22 cellular contexts compared by ENCODE assay signal in genomic region chr3:180612363-180612762, GRCh38. TPM values are rescaled to one million over a fixed set of nuclear protein-coding genes. Genes with fewer than 3 reads are reported as not detected.
DNase-seq lines count a peak whose midpoint lies in the region; ATAC-seq and TF ChIP-seq lines count a peak whose summit lies in the region.
"Had no signal": no experiment of that assay in that cellular context is flagged by ENCODE, and none has a peak within 500 bp of the region (broad histone marks: within the 10 kb centered on the region; RNA-seq: fewer than 3 reads in every experiment).

No MANE protein-coding gene starts in this region.

- CTCF ChIA-PET in SK-N-SH (lab: Yijun Ruan, JAX), result interaction anchor here (1.2 kb wide), 1 partner anchor 844 kb away, joined by 3 read pairs; no protein-coding TSS in a partner anchor

- 94% methylated on average over 5 of the region's 5 CpGs for WGBS in SK-N-SH (ENCODE audit: low lambda C conversion rate)

- peak overlapping the region; percentile 56 for H3K27ac Mint-ChIP-seq in T-helper 17 cell
- H3K27ac Mint-ChIP-seq in glutamatergic neuron (ENCODE audit: unreplicated experiment), result peak overlapping the region; percentile 33
- H3K27ac Mint-ChIP-seq: CD14-positive monocyte had no signal

- no peaks in the 10 kb centered on the region; the same call in 1 of the 2 replicates for H3K9me2 ChIP-seq in SK-N-SH

- ATAC-seq in T-helper 17 cell (no peak), GM19395 (IDR thresholded peaks at IDR 0.05; ENCODE audit: unreplicated experiment) (no peak)

- no peak overlapping the region for H3K9ac ChIP-seq in SK-N-SH

- peaks cover 4% of the 10 kb centered on the region for H3F3A ChIP-seq in SK-N-SH (replicated peaks; ENCODE audit: insufficient read depth)

- peak; percentile 17 for TF ChIP-seq POLR2A in GM19193 (IDR thresholded peaks at IDR 0.05; ENCODE audit: extremely low read depth, insufficient read depth, insufficient read length)

- H3K79me2 ChIP-seq in SK-N-SH (ENCODE audit: insufficient read depth), result 0 out of 2 replicates have a peak, but pooled peaks cover under 1% of the 10 kb centered on the region

- DNase-seq in Daoy (ENCODE audit: low read depth) (peak; percentile 25), T-helper 17 cell (no peak), glutamatergic neuron (no peak), SK-N-SH (no peak), foreskin fibroblast (no peak)
- DNase-seq: COR-L47; GOT3; HFFc6; IMR-90; Kasumi-1; NCI-H1105 treated with DMSO at 0.1 percent for 48 hours; NCI-H187 treated with DMSO at 0.1 percent for 48 hours; NCI-H2171; NCI-H446; NK-92 treated with Interleukin-12 subunit alpha and Interleukin-12 subunit beta, amount 100 ng/mL, for 24 hours; OCI-M1; SW 1271 had no signal

- no peak for TF ChIP-seq RAD21 in SK-N-SH (IDR thresholded peaks at IDR 0.05; ENCODE audit: low read length)

- H3K36me3 Mint-ChIP-seq in T-helper 17 cell (ENCODE audit: low read depth) (peaks cover 13% of the 10 kb centered on the region), glutamatergic neuron (ENCODE audit: unreplicated experiment) (no peaks in the 10 kb centered on the region)

- no peaks in the 10 kb centered on the region for H3K9me3 Mint-ChIP-seq in glutamatergic neuron (ENCODE audit: unreplicated experiment)
- H3K9me3 Mint-ChIP-seq: CD14-positive monocyte, HFFc6 had no signal

- H3K4me3 ChIP-seq in SK-N-SH (ENCODE audit: low read depth in 2 of 2, low read length in 1 of 2), result no peak overlapping the region
- no peak overlapping the region for H3K4me3 ChIP-seq in foreskin fibroblast (ENCODE audit: low read depth in 1 of 2, low read length in 2 of 2)
- H3K4me3 ChIP-seq: SJSA1 had no signal

- no peaks in the 10 kb centered on the region for H4K20me1 ChIP-seq in SK-N-SH (ENCODE audit: insufficient read depth)

- H3K4me1 Mint-ChIP-seq in T-helper 17 cell (peaks cover 11% of the 10 kb centered on the region), glutamatergic neuron (ENCODE audit: low read depth, unreplicated experiment) (peaks cover 27% of the 10 kb centered on the region)
- H3K4me1 Mint-ChIP-seq: CD14-positive monocyte had no signal

- H2AFZ ChIP-seq in SK-N-SH (ENCODE audit: low read depth), result no peak overlapping the region

- TF ChIP-seq CTCF in glutamatergic neuron (IDR thresholded peaks at IDR 0.05; ENCODE audit: partially characterized antibody, unreplicated experiment) (no peak), SK-N-SH (IDR thresholded peaks at IDR 0.05) (no peak), foreskin fibroblast (IDR thresholded peaks at IDR 0.05; ENCODE audit: low read depth, low read length) (no peak)

- H3K36me3 ChIP-seq in SK-N-SH (replicated peaks in 1 of 2; ENCODE audit: control insufficient read depth in 1 of 2, insufficient read depth in 2 of 2, low read length in 1 of 2), result peaks cover 75 to 85% of the 10 kb centered on the region in 2 experiments

- no peak for TF ChIP-seq EP300 in SK-N-SH (IDR thresholded peaks at IDR 0.05; ENCODE audit: borderline replicate concordance in 1 of 2, low read depth in 1 of 2, low read length in 1 of 2)

- POLR2A ChIA-PET in SK-N-SH (lab: Yijun Ruan, JAX), result no interaction called here

- no peak overlapping the region for H3K4me2 ChIP-seq in SK-N-SH

- no peak overlapping the region for H3K27ac ChIP-seq in SK-N-SH (ENCODE audit: low read depth in 2 of 2, low read length in 1 of 2)
- H3K27ac ChIP-seq: RWPE1, SJSA1 had no signal

- H3K4me3 Mint-ChIP-seq in T-helper 17 cell (no peak overlapping the region), glutamatergic neuron (ENCODE audit: unreplicated experiment) (no peak overlapping the region)
- H3K4me3 Mint-ChIP-seq: CD14-positive monocyte, HFFc6 had no signal

- no peaks in the 10 kb centered on the region for H3K9me3 ChIP-seq in T-helper 17 cell (ENCODE audit: control insufficient read depth, low read length, poor library complexity, severe bottlenecking)
- H3K9me3 ChIP-seq in SK-N-SH, result no peaks in the 10 kb centered on the region
- H3K9me3 ChIP-seq: SJSA1 had no signal

- H3K4me1 ChIP-seq in SK-N-SH (ENCODE audit: control insufficient read depth in 1 of 2, insufficient read depth in 2 of 2, low read depth in 1 of 2, low read length in 1 of 2), result no peaks in the 10 kb centered on the region; a peak in 1 of 4 replicates
- H3K4me1 ChIP-seq: SJSA1 had no signal

- no peaks in the 10 kb centered on the region for H3K27me3 ChIP-seq in SK-N-SH (ENCODE audit: insufficient read depth)
- H3K27me3 ChIP-seq: SJSA1 had no signal

- H3K27me3 Mint-ChIP-seq in T-helper 17 cell, result no peaks in the 10 kb centered on the region
- H3K27me3 Mint-ChIP-seq in glutamatergic neuron (ENCODE audit: unreplicated experiment), result peaks cover 3% of the 10 kb centered on the region

TF ChIP-seq in SK-N-SH, 30 proteins besides CTCF, POLR2A, EP300 and RAD21 (continues in another document):
- no peak for TF ChIP-seq SIN3A (IDR thresholded peaks at IDR 0.05; ENCODE audit: borderline replicate concordance, low read depth, low read length)
- no peak for TF ChIP-seq GATA2 (CRISPR knock-in tag; IDR thresholded peaks at IDR 0.05)
- no peak for TF ChIP-seq CHD2 (IDR thresholded peaks at IDR 0.05; ENCODE audit: low read length, partially characterized antibody)
- TF ChIP-seq FOSL2 (IDR thresholded peaks at IDR 0.05; ENCODE audit: borderline replicate concordance, low read depth), result no peak
- TF ChIP-seq ZBTB33 (IDR thresholded peaks at IDR 0.05; ENCODE audit: borderline replicate concordance, low read depth), result no peak
- no peak for TF ChIP-seq POLR2AphosphoS5 (IDR thresholded peaks at IDR 0.05; ENCODE audit: low read depth, low read length)
- TF ChIP-seq USF1 (IDR thresholded peaks at IDR 0.05; ENCODE audit: borderline replicate concordance, low read depth), result no peak
- TF ChIP-seq SMC3 (IDR thresholded peaks at IDR 0.05; ENCODE audit: low read depth, low read length), result no peak
- TF ChIP-seq USF2 (IDR thresholded peaks at IDR 0.05; ENCODE audit: borderline replicate concordance, low read depth, low read length), result no peak
- no peak for TF ChIP-seq REST (IDR thresholded peaks at IDR 0.05; ENCODE audit: low read depth, low read length)
- TF ChIP-seq TCF12 (IDR thresholded peaks at IDR 0.05), result no peak

RNA-seq across cellular contexts. Expression of gene TTC14, which starts 10.4 kb away (rescaled TPM):
- total RNA-seq in Daoy (2014; rRNA removed; shearing (Covaris generic)), result 41.4 and 65.6 TPM in 2 replicates
- total RNA-seq in T-helper 17 cell (10 to 100 TPM; 71.3 to 82.7 TPM), glutamatergic neuron (ENCODE audit: unreplicated experiment) (64.6 TPM)
- 20.6 and 35.4 TPM in 2 replicates for polyA plus RNA-seq in SK-N-SH (2012; rRNA removed)
- 11.3 and 11.9 TPM in 2 replicates for polyA plus RNA-seq in SK-N-SH (2012; cell fraction: cytosol; rRNA removed)
- 109 and 198 TPM in 2 replicates for polyA plus RNA-seq in SK-N-SH (2012; cell fraction: nucleus; rRNA removed)
